Comparison of ENCODE assay signal across 10 cellular contexts in the genomic region with DNA sequence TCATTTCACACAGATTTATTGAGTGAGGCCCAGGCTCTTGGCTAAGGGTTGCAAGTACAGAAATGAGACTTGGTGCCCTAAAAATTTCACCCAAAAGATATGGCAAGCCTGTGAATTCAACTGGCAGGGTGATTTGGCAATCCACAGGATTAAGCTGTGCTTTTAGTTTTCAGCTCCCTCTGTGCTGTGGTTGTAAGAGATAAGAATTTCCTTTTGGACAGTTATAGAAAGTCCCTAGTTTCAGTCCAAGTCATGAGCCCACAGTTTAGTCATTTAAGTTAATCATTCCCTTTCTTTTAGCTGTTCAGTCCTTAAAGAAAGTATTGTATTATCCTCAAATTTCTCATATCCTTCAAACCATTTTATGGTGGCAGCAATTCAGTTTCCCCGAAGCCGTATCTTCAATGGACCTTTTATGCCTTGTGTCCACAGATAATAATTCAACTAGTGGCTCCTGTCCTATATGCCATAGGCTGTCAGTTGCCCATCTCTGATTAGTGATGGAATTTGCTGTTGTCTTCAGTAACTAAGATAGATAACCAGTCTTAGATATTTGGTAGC.
DNase-seq lines count a peak whose midpoint lies in the region; ATAC-seq and TF ChIP-seq lines count a peak whose summit lies in the region.
"Had no signal": no experiment of that assay in that cellular context is flagged by ENCODE, and none has a peak within 500 bp of the region (broad histone marks: within the 10 kb centered on the region; RNA-seq: fewer than 3 reads in every experiment).

No MANE protein-coding gene starts in this region.

- WGBS in mammary epithelial cell (ENCODE audit: low coverage, missing lambda C conversion rate) = 18% methylated on average over 2 of the region's 2 CpGs

- ATAC-seq in HG03097 (IDR thresholded peaks at IDR 0.05; ENCODE audit: low FRiP score, unreplicated experiment) = peak; percentile 89

- no peak overlapping the region for H3K4me3 ChIP-seq in mammary epithelial cell (replicated peaks in 1 of 3; ENCODE audit: insufficient read depth in 1 of 3, low read depth in 2 of 3, low read length in 3 of 3)
- no peak overlapping the region for H3K4me3 ChIP-seq in breast epithelium
- H3K4me3 ChIP-seq in brain microvascular endothelial cell (ENCODE audit: low read depth, low read length) = no peak overlapping the region

- H3K27ac ChIP-seq in mammary epithelial cell (ENCODE audit: insufficient read depth, low read depth, low read length) (no peak overlapping the region), breast epithelium (no peak overlapping the region), brain microvascular endothelial cell (no peak overlapping the region)

- in situ Hi-C loops in mammary epithelial cell (cut with MboI; ENCODE audit: low sequenced_read_pairs in 2 of 2) = no loop called here
- in situ Hi-C loops in brain microvascular endothelial cell (cut with HindIII; ENCODE audit: low pct_ligation_motif_present, low sequenced_read_pairs) = no loop called here

- H3K4me1 ChIP-seq in mammary epithelial cell (ENCODE audit: insufficient read depth, low read length) (no peaks in the 10 kb centered on the region), breast epithelium (no peaks in the 10 kb centered on the region)

- H3K36me3 ChIP-seq in mammary epithelial cell (ENCODE audit: insufficient read depth, low read length) (no peaks in the 10 kb centered on the region), breast epithelium (no peaks in the 10 kb centered on the region), brain microvascular endothelial cell (replicated peaks) (no peaks in the 10 kb centered on the region)

- intact Hi-C loops in mammary epithelial cell (cut with micrococcal nuclease) = no loop called here
- intact Hi-C loops in breast epithelium (cut with DNase I; ENCODE audit: low total_unique reads) = no loop called here

- H3K4me3 Mint-ChIP-seq in chondrocyte (ENCODE audit: unreplicated experiment) (no peak overlapping the region), nephron progenitor cell (no peak overlapping the region)

- H3K27me3 ChIP-seq in mammary epithelial cell (ENCODE audit: insufficient read depth, low read length) (no peaks in the 10 kb centered on the region), breast epithelium (no peaks in the 10 kb centered on the region), brain microvascular endothelial cell (replicated peaks) (no peaks in the 10 kb centered on the region)

- no peak overlapping the region for H3K9ac ChIP-seq in mammary epithelial cell (ENCODE audit: insufficient read depth, low read length)

- H3K9me3 Mint-ChIP-seq in chondrocyte (ENCODE audit: low read depth) (peaks cover 12% of the 10 kb centered on the region), nephron progenitor cell (peaks cover 15% of the 10 kb centered on the region)

- DNase-seq in mammary epithelial cell = peak; percentile 72
- no peak for DNase-seq in breast epithelium (ENCODE audit: low spot score in 2 of 2)
- peak; percentile 19 for DNase-seq in brain microvascular endothelial cell
- DNase-seq in stromal cell of bone marrow (ENCODE audit: low read depth) = peak; percentile 59
- DNase-seq in chondrocyte (ENCODE audit: low spot score) = no peak
- DNase-seq in superior temporal gyrus (ENCODE audit: extremely low spot score) = no peak
- no peak for DNase-seq in nephron progenitor cell
- DNase-seq: activated gamma-delta T cell treated with Interleukin-2 at 50 U/mL for 16 hours, NCI-H1930 had no signal

- TF ChIP-seq POLR2A in breast epithelium (IDR thresholded peaks at IDR 0.05) = no peak

- no peak overlapping the region for H3K4me2 ChIP-seq in mammary epithelial cell (ENCODE audit: insufficient read depth, low read depth, low read length)

- H3K79me2 ChIP-seq in mammary epithelial cell (ENCODE audit: insufficient read depth, low read length) = no peaks in the 10 kb centered on the region

- H3K9me3 ChIP-seq in mammary epithelial cell (replicated peaks; ENCODE audit: insufficient read depth, low read length) (no peaks in the 10 kb centered on the region), breast epithelium (no peaks in the 10 kb centered on the region)

- no peak overlapping the region for H2AFZ ChIP-seq in mammary epithelial cell (ENCODE audit: low read depth, low read length)

- H3K4me1 Mint-ChIP-seq in chondrocyte (ENCODE audit: low read depth) (no peaks in the 10 kb centered on the region), nephron progenitor cell (no peaks in the 10 kb centered on the region)

- dilution Hi-C loops in mammary epithelial cell (cut with HindIII; ENCODE audit: low sequenced_read_pairs) = no loop called here

- H3K27me3 Mint-ChIP-seq in chondrocyte (ENCODE audit: low read depth) (peaks cover 50% of the 10 kb centered on the region), nephron progenitor cell (ENCODE audit: low read depth, poor library complexity) (no peaks in the 10 kb centered on the region)

- BruUV-seq in mammary epithelial cell (replicated peaks; lab: Mats Ljungman, UMichigan) = no TSS peak

- CTCF ChIA-PET in mammary epithelial cell (lab: Charles Lee; ENCODE audit: low non-redundant PET) = no interaction called here

- no peak for TF ChIP-seq CTCF in mammary epithelial cell (conservative IDR thresholded peaks at IDR 0.05 in 1 of 2, IDR thresholded peaks at IDR 0.05 in 1 of 2; ENCODE audit: extremely low read depth in 1 of 2, insufficient read depth in 1 of 2, low read depth in 1 of 2, low read length in 2 of 2)
- no peak for TF ChIP-seq CTCF in breast epithelium (IDR thresholded peaks at IDR 0.05)
- no peak for TF ChIP-seq CTCF in brain microvascular endothelial cell (IDR thresholded peaks at IDR 0.05; ENCODE audit: low read depth, low read length, missing control alignments)
- no peak for TF ChIP-seq CTCF in chondrocyte (IDR thresholded peaks at IDR 0.05)
- TF ChIP-seq CTCF in nephron progenitor cell (IDR thresholded peaks at IDR 0.05) = no peak

- H4K20me1 ChIP-seq in mammary epithelial cell (ENCODE audit: insufficient read depth, low read length) = no peaks in the 10 kb centered on the region

- no peak overlapping the region for H3K27ac Mint-ChIP-seq in chondrocyte (ENCODE audit: unreplicated experiment)
- no peak overlapping the region for H3K27ac Mint-ChIP-seq in nephron progenitor cell

- H3K36me3 Mint-ChIP-seq in chondrocyte (ENCODE audit: low read depth) = peaks cover 1% of the 10 kb centered on the region
- H3K36me3 Mint-ChIP-seq in nephron progenitor cell (ENCODE audit: low read depth) = no peaks in the 10 kb centered on the region

Comparison
In these comparisons a context has a peak if more than half of its experiments do, and no peak if none do; other contexts are left out.
1. DNase-seq: peak in mammary epithelial cell (single experiment), brain microvascular endothelial cell (single experiment) and stromal cell of bone marrow (single experiment); none in breast epithelium (0 of 2), chondrocyte (single experiment), superior temporal gyrus (single experiment) and nephron progenitor cell (single experiment).